23 cellular contexts compared by ENCODE assay signal in genomic region chr13:73956795-73957408, GRCh38.
DNase-seq lines count a peak whose midpoint lies in the region; ATAC-seq, FAIRE-seq and TF ChIP-seq lines count a peak whose summit lies in the region.
"Had no signal": no experiment of that assay in that cellular context is flagged by ENCODE, and none has a peak within 500 bp of the region (broad histone marks: within the 10 kb centered on the region; RNA-seq: fewer than 3 reads in every experiment).

No MANE protein-coding gene starts in this region.

- FAIRE-seq in GM19239 (lab: Jason Lieb, UNC): peak; percentile 47
- FAIRE-seq: RCC 7860 had no signal

- POLR2A ChIA-PET in activated CD8-positive, alpha-beta T cell treated with anti-CD3 and anti-CD28 coated beads for 36 hours (lab: Charles Lee): no interaction called here
- POLR2A ChIA-PET in activated CD8-positive, alpha-beta T cell treated with anti-CD3 and anti-CD28 coated beads, Interleukin-2, amount 10 ng/mL, durations not matched to agents 7 days and 5 days (lab: Charles Lee): no interaction called here

- CTCF ChIA-PET in activated CD8-positive, alpha-beta T cell treated with anti-CD3 and anti-CD28 coated beads for 36 hours (lab: Charles Lee): no interaction called here
- CTCF ChIA-PET in activated CD8-positive, alpha-beta T cell treated with anti-CD3 and anti-CD28 coated beads, Interleukin-2, amount 10 ng/mL, durations not matched to agents 7 days and 5 days (lab: Charles Lee): no interaction called here

- no peak for DNase-seq in activated CD8-positive, alpha-beta T cell treated with anti-CD3 and anti-CD28 coated beads for 36 hours
- DNase-seq in activated CD8-positive, alpha-beta T cell treated with anti-CD3 and anti-CD28 coated beads, Interleukin-2, amount 10 ng/mL, durations not matched to agents 7 days and 5 days: no peak
- DNase-seq in GM19239 (ENCODE audit: insufficient read length, low spot score): no peak
- DNase-seq in T-helper 17 cell: no peak
- no peak for DNase-seq in stimulated activated naive B cell treated with anti-CD40 and anti-IgM and Interleukin-4, amounts not matched to agents 10 μg/mL and 1 μg/mL and 100 μg/mL, for 72 hours
- no peak for DNase-seq in RKO (ENCODE audit: low spot score)
- no peak for DNase-seq in activated CD8-positive, alpha-beta memory T cell treated with anti-CD3 and anti-CD28 coated beads for 24 hours
- DNase-seq: DMS153, DND-41, GM23248, H7, NCI-H1048, NCI-H1417, NCI-H1694, NCI-H2029 treated with DMSO at 0.1 percent for 48 hours, NCI-H446 treated with DMSO at 0.1 percent for 48 hours, NCI-H526 treated with DMSO at 0.1 percent for 48 hours, SK-N-SH had no signal

- no peak for ATAC-seq in activated CD8-positive, alpha-beta T cell treated with anti-CD3 and anti-CD28 coated beads for 36 hours
- ATAC-seq in activated CD8-positive, alpha-beta T cell treated with anti-CD3 and anti-CD28 coated beads, Interleukin-2, amount 10 ng/mL, durations not matched to agents 7 days and 5 days: no peak
- ATAC-seq in T-helper 17 cell (no peak), GM19035 (IDR thresholded peaks at IDR 0.05; ENCODE audit: unreplicated experiment) (no peak)
- ATAC-seq in stimulated activated naive B cell treated with anti-CD40 and anti-IgM and Interleukin-4, amounts not matched to agents 10 μg/mL and 1 μg/mL and 100 μg/mL, for 72 hours (replicated peaks): no peak

- peaks cover 6% of the 10 kb centered on the region for H3K9me3 Mint-ChIP-seq in activated CD8-positive, alpha-beta T cell treated with anti-CD3 and anti-CD28 coated beads for 36 hours
- H3K9me3 Mint-ChIP-seq in activated CD8-positive, alpha-beta T cell treated with anti-CD3 and anti-CD28 coated beads, Interleukin-2, amount 10 ng/mL, durations not matched to agents 7 days and 5 days (ENCODE audit: insufficient read depth): no peaks in the 10 kb centered on the region
- H3K9me3 Mint-ChIP-seq in stimulated activated naive B cell treated with anti-CD40 and anti-IgM and Interleukin-4, amounts not matched to agents 10 μg/mL and 1 μg/mL and 100 μg/mL, for 72 hours: peaks cover 0 to 2% of the 10 kb centered on the region in 2 donors

- no peaks in the 10 kb centered on the region for H3K27me3 Mint-ChIP-seq in activated CD8-positive, alpha-beta T cell treated with anti-CD3 and anti-CD28 coated beads for 36 hours
- no peaks in the 10 kb centered on the region for H3K27me3 Mint-ChIP-seq in activated CD8-positive, alpha-beta T cell treated with anti-CD3 and anti-CD28 coated beads, Interleukin-2, amount 10 ng/mL, durations not matched to agents 7 days and 5 days (ENCODE audit: low read depth)
- H3K27me3 Mint-ChIP-seq in T-helper 17 cell: no peaks in the 10 kb centered on the region
- H3K27me3 Mint-ChIP-seq in stimulated activated naive B cell treated with anti-CD40 and anti-IgM and Interleukin-4, amounts not matched to agents 10 μg/mL and 1 μg/mL and 100 μg/mL, for 72 hours: no peaks in the 10 kb centered on the region
- H3K27me3 Mint-ChIP-seq: B cell, IgD-negative memory B cell had no signal

- TF ChIP-seq CTCF in activated CD8-positive, alpha-beta T cell treated with anti-CD3 and anti-CD28 coated beads for 36 hours (IDR thresholded peaks at IDR 0.05): no peak

- H3K9me3 ChIP-seq in T-helper 17 cell (ENCODE audit: control insufficient read depth, low read length, poor library complexity, severe bottlenecking): no peaks in the 10 kb centered on the region
- H3K9me3 ChIP-seq: SK-N-SH had no signal

- peak overlapping the region; percentile 52 for H3K27ac Mint-ChIP-seq in activated CD8-positive, alpha-beta T cell treated with anti-CD3 and anti-CD28 coated beads for 36 hours
- H3K27ac Mint-ChIP-seq in activated CD8-positive, alpha-beta T cell treated with anti-CD3 and anti-CD28 coated beads, Interleukin-2, amount 10 ng/mL, durations not matched to agents 7 days and 5 days: no peak overlapping the region
- H3K27ac Mint-ChIP-seq in T-helper 17 cell: peak overlapping the region; percentile 72
- H3K27ac Mint-ChIP-seq in stimulated activated naive B cell treated with anti-CD40 and anti-IgM and Interleukin-4, amounts not matched to agents 10 μg/mL and 1 μg/mL and 100 μg/mL, for 72 hours: peak overlapping the region; percentile 37
- H3K27ac Mint-ChIP-seq: CD14-positive monocyte had no signal

- peaks cover 55% of the 10 kb centered on the region for H3K4me1 Mint-ChIP-seq in activated CD8-positive, alpha-beta T cell treated with anti-CD3 and anti-CD28 coated beads for 36 hours (ENCODE audit: low read depth)
- peaks cover 16% of the 10 kb centered on the region for H3K4me1 Mint-ChIP-seq in activated CD8-positive, alpha-beta T cell treated with anti-CD3 and anti-CD28 coated beads, Interleukin-2, amount 10 ng/mL, durations not matched to agents 7 days and 5 days (ENCODE audit: low read depth)
- peaks cover 24% of the 10 kb centered on the region for H3K4me1 Mint-ChIP-seq in T-helper 17 cell
- peaks cover 25 to 39% of the 10 kb centered on the region in 2 donors for H3K4me1 Mint-ChIP-seq in stimulated activated naive B cell treated with anti-CD40 and anti-IgM and Interleukin-4, amounts not matched to agents 10 μg/mL and 1 μg/mL and 100 μg/mL, for 72 hours
- H3K4me1 Mint-ChIP-seq: CD14-positive monocyte had no signal

- H3K4me3 Mint-ChIP-seq in activated CD8-positive, alpha-beta T cell treated with anti-CD3 and anti-CD28 coated beads for 36 hours: no peak overlapping the region
- no peak overlapping the region for H3K4me3 Mint-ChIP-seq in activated CD8-positive, alpha-beta T cell treated with anti-CD3 and anti-CD28 coated beads, Interleukin-2, amount 10 ng/mL, durations not matched to agents 7 days and 5 days
- H3K4me3 Mint-ChIP-seq in T-helper 17 cell: no peak overlapping the region
- no peak overlapping the region for H3K4me3 Mint-ChIP-seq in stimulated activated naive B cell treated with anti-CD40 and anti-IgM and Interleukin-4, amounts not matched to agents 10 μg/mL and 1 μg/mL and 100 μg/mL, for 72 hours
- H3K4me3 Mint-ChIP-seq: CD14-positive monocyte had no signal

- peaks cover 6% of the 10 kb centered on the region for H3K36me3 Mint-ChIP-seq in activated CD8-positive, alpha-beta T cell treated with anti-CD3 and anti-CD28 coated beads for 36 hours (ENCODE audit: low read depth)
- H3K36me3 Mint-ChIP-seq in activated CD8-positive, alpha-beta T cell treated with anti-CD3 and anti-CD28 coated beads, Interleukin-2, amount 10 ng/mL, durations not matched to agents 7 days and 5 days (ENCODE audit: low read depth): peaks cover 10% of the 10 kb centered on the region
- H3K36me3 Mint-ChIP-seq in T-helper 17 cell (ENCODE audit: low read depth): no peaks in the 10 kb centered on the region
- peaks cover 4 to 13% of the 10 kb centered on the region in 2 donors for H3K36me3 Mint-ChIP-seq in stimulated activated naive B cell treated with anti-CD40 and anti-IgM and Interleukin-4, amounts not matched to agents 10 μg/mL and 1 μg/mL and 100 μg/mL, for 72 hours
- H3K36me3 Mint-ChIP-seq: CD14-positive monocyte had no signal

- intact Hi-C loops in activated CD8-positive, alpha-beta T cell treated with anti-CD3 and anti-CD28 coated beads for 36 hours (cut with micrococcal nuclease): no loop called here
